ENCODE assay signal across 12 cellular contexts in genomic region chr5:148336704-148337435, GRCh38. TPM values are rescaled to one million over a fixed set of nuclear protein-coding genes. Genes with fewer than 3 reads are reported as not detected.
DNase-seq lines count a peak whose midpoint lies in the region; ATAC-seq and TF ChIP-seq lines count a peak whose summit lies in the region.
"Had no signal": no experiment of that assay in that cellular context is flagged by ENCODE, and none has a peak within 500 bp of the region (broad histone marks: within the 10 kb centered on the region; RNA-seq: fewer than 3 reads in every experiment).

No MANE protein-coding gene starts in this region.

- H3K36me3 Mint-ChIP-seq in type B pancreatic cell, result no peaks in the 10 kb centered on the region

- H3K9me3 Mint-ChIP-seq in type B pancreatic cell, result peaks cover 2% of the 10 kb centered on the region

- peak overlapping the region; percentile 72 for H3K27ac Mint-ChIP-seq in type B pancreatic cell
- H3K27ac Mint-ChIP-seq: activated CD4-positive, alpha-beta T cell treated with anti-CD3 and anti-CD28 coated beads for 36 hours had no signal

- no peaks in the 10 kb centered on the region for H3K4me1 Mint-ChIP-seq in type B pancreatic cell (ENCODE audit: unreplicated experiment)
- H3K4me1 Mint-ChIP-seq: activated CD4-positive, alpha-beta T cell treated with anti-CD3 and anti-CD28 coated beads for 36 hours had no signal

- TF ChIP-seq CTCF in type B pancreatic cell (conservative IDR thresholded peaks at IDR 0.05), result no peak

- no peaks in the 10 kb centered on the region for H3K27me3 Mint-ChIP-seq in type B pancreatic cell
- H3K27me3 Mint-ChIP-seq: activated CD4-positive, alpha-beta T cell treated with anti-CD3 and anti-CD28 coated beads for 36 hours had no signal

- ATAC-seq in GM19467 (IDR thresholded peaks at IDR 0.05; ENCODE audit: unreplicated experiment) (peak; percentile 52), HG03108 (IDR thresholded peaks at IDR 0.05; ENCODE audit: unreplicated experiment) (peak; percentile 79), GM19397 (IDR thresholded peaks at IDR 0.05; ENCODE audit: unreplicated experiment) (no peak)
- ATAC-seq: activated CD4-positive, alpha-beta T cell treated with anti-CD3 and anti-CD28 coated beads for 36 hours; SK-N-SH treated with all-trans-retinoic acid at 6 μM for 48 hours had no signal

- DNase-seq in OCI-M1 (lab: John Stamatoyannopoulos, UW), result peak; percentile 69
- DNase-seq in type B pancreatic cell (ENCODE audit: extremely low spot score, unreplicated experiment), result no peak
- no peak for DNase-seq in midbrain (lab: John Stamatoyannopoulos, UW)
- DNase-seq in cerebellar nuclear complex (lab: John Stamatoyannopoulos, UW), result no peak
- DNase-seq: activated CD4-positive, alpha-beta T cell treated with anti-CD3 and anti-CD28 coated beads for 36 hours; NCI-H345 had no signal

- H3K4me3 Mint-ChIP-seq in type B pancreatic cell, result no peak overlapping the region
- H3K4me3 Mint-ChIP-seq: activated CD4-positive, alpha-beta T cell treated with anti-CD3 and anti-CD28 coated beads for 36 hours had no signal

RNA-seq across cellular contexts. Expression of gene SPINK9, which starts 1.5 kb away (rescaled TPM):
- total RNA-seq in type B pancreatic cell (ENCODE audit: low replicate concordance), result 1.3 TPM in 1 of 2 replicates, not detected in the other
- total RNA-seq: activated CD4-positive, alpha-beta T cell treated with anti-CD3 and anti-CD28 coated beads for 36 hours; cardiac muscle cell; fibroblast of lung had no signal

RNA-seq across cellular contexts. Expression of gene SPINK7, which starts 24.6 kb away (rescaled TPM):
- not detected in 2 replicates for total RNA-seq in type B pancreatic cell (ENCODE audit: low replicate concordance)
- total RNA-seq: activated CD4-positive, alpha-beta T cell treated with anti-CD3 and anti-CD28 coated beads for 36 hours; cardiac muscle cell; fibroblast of lung had no signal

RNA-seq across cellular contexts. Expression of gene FBXO38, which starts 46.9 kb away (rescaled TPM):
- 43.6 and 51.5 TPM in 2 replicates for total RNA-seq in type B pancreatic cell (ENCODE audit: low replicate concordance)
